Comparison of ENCODE assay signal across 2 cellular contexts in genomic region chr14:52052991-52053390, GRCh38.
TF ChIP-seq lines count a peak whose summit lies in the region.

No MANE protein-coding gene starts in this region.

TF ChIP-seq in IMR-90, 13 proteins besides CTCF, POLR2A, EP300 and RAD21 (continued from another document):
- TF ChIP-seq ELK1 (IDR thresholded peaks at IDR 0.05; ENCODE audit: borderline replicate concordance, low read depth, low read length) (no peak), MAFK (IDR thresholded peaks at IDR 0.05; ENCODE audit: low read depth, low read length) (no peak), RCOR1 (IDR thresholded peaks at IDR 0.05; ENCODE audit: insufficient replicate concordance, low read length) (no peak), NFE2L2 (IDR thresholded peaks at IDR 0.05; ENCODE audit: low read depth, low read length) (no peak), MXI1 (IDR thresholded peaks at IDR 0.05; ENCODE audit: borderline replicate concordance, low read depth, low read length) (no peak), FOS (IDR thresholded peaks at IDR 0.05; ENCODE audit: low read depth, low read length) (no peak), SMC3 (IDR thresholded peaks at IDR 0.05; ENCODE audit: low read depth, low read length) (no peak), BHLHE40 (IDR thresholded peaks at IDR 0.05; ENCODE audit: low read depth, low read length) (no peak), RFX5 (IDR thresholded peaks at IDR 0.05; ENCODE audit: low read depth, low read length) (no peak), CHD1 (IDR thresholded peaks at IDR 0.05; ENCODE audit: low read depth, low read length) (no peak)
- TF ChIP-seq, protein P1, sequence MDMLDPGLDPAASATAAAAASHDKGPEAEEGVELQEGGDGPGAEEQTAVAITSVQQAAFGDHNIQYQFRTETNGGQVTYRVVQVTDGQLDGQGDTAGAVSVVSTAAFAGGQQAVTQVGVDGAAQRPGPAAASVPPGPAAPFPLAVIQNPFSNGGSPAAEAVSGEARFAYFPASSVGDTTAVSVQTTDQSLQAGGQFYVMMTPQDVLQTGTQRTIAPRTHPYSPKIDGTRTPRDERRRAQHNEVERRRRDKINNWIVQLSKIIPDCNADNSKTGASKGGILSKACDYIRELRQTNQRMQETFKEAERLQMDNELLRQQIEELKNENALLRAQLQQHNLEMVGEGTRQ (IDR thresholded peaks at IDR 0.05; ENCODE audit: low read depth, low read length), result no peak
TF ChIP-seq in IMR-90: peak in this region for 0.

TF ChIP-seq in liver, 16 proteins besides CTCF, POLR2A, EP300 and RAD21 (continued from another document):
- TF ChIP-seq ZBTB33 (IDR thresholded peaks at IDR 0.05) (no peak), REST (IDR thresholded peaks at IDR 0.05) (no peak), ATF3 (IDR thresholded peaks at IDR 0.05) (no peak), EGR1 (IDR thresholded peaks at IDR 0.05; ENCODE audit: low read depth in 2 of 2) (no peak), FOXA2 (IDR thresholded peaks at IDR 0.05) (no peak)
- TF ChIP-seq, protein P2, sequence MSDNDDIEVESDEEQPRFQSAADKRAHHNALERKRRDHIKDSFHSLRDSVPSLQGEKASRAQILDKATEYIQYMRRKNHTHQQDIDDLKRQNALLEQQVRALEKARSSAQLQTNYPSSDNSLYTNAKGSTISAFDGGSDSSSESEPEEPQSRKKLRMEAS (IDR thresholded peaks at IDR 0.05), result no peak
TF ChIP-seq in liver: peak in this region for 0.
